In genomic region chr2:86069783-86070339, GRCh38 we compare ENCODE assay signal across 20 cellular contexts. TPM values are rescaled to one million over a fixed set of nuclear protein-coding genes. Genes with fewer than 3 reads are reported as not detected.
DNase-seq lines count a peak whose midpoint lies in the region; ATAC-seq and TF ChIP-seq lines count a peak whose summit lies in the region.
"Had no signal": no experiment of that assay in that cellular context is flagged by ENCODE, and none has a peak within 500 bp of the region (broad histone marks: within the 10 kb centered on the region; RNA-seq: fewer than 3 reads in every experiment).

No MANE protein-coding gene starts in this region.

- H2BK5ac ChIP-seq in IMR-90 (ENCODE audit: low read depth, low read length, poor library complexity, severe bottlenecking): no peak overlapping the region
- H2BK5ac ChIP-seq in neuronal stem cell (ENCODE audit: low read length): no peak overlapping the region

- H3K27ac ChIP-seq in IMR-90 (ENCODE audit: insufficient read depth, low read length) (no peak overlapping the region), neuronal stem cell (replicated peaks; ENCODE audit: low read length) (no peak overlapping the region), skeletal muscle tissue (ENCODE audit: low read depth, low read length) (peak overlapping the region; percentile 69)
- H3K27ac ChIP-seq: HL-60, KMS-11 had no signal

- H3K23ac ChIP-seq in IMR-90 (ENCODE audit: low read depth, low read length) (no peak overlapping the region), neuronal stem cell (ENCODE audit: low read depth, low read length, poor library complexity) (peak overlapping the region; percentile 29)

- H3K36me3 ChIP-seq in IMR-90 (ENCODE audit: control insufficient read depth, insufficient read depth, low read length) (peaks cover 47% of the 10 kb centered on the region), neuronal stem cell (replicated peaks in 1 of 2; ENCODE audit: control insufficient read depth in 2 of 2, insufficient read depth in 2 of 2, low read length in 2 of 2) (peaks cover 50 to 99% of the 10 kb centered on the region in 2 donors), skeletal muscle tissue (ENCODE audit: control insufficient read depth in 3 of 3, insufficient read depth in 3 of 3, low read length in 3 of 3) (peaks cover 34 to 40% (median 35%) of the 10 kb centered on the region in 3 donors)

- H3K27me3 Mint-ChIP-seq in activated naive CD8-positive, alpha-beta T cell treated with anti-CD3 and anti-CD28 coated beads, Interleukin-2, amount 10 ng/mL, durations not matched to agents 7 days and 5 days: no peaks in the 10 kb centered on the region
- H3K27me3 Mint-ChIP-seq in activated naive CD8-positive, alpha-beta T cell treated with anti-CD3 and anti-CD28 coated beads, Interleukin-2, amount 50 U/mL, for 24 hours: no peaks in the 10 kb centered on the region
- H3K27me3 Mint-ChIP-seq: B cell had no signal

- H4K20me1 ChIP-seq in IMR-90 (ENCODE audit: insufficient read depth, low read length): no peaks in the 10 kb centered on the region

- H3K4me3 ChIP-seq in IMR-90 (ENCODE audit: insufficient read depth, low read depth, low read length): no peak overlapping the region
- H3K4me3 ChIP-seq in neuronal stem cell (ENCODE audit: low read length in 2 of 2): no peak overlapping the region
- H3K4me3 ChIP-seq in skeletal muscle tissue (ENCODE audit: low read length in 3 of 3): no peak overlapping the region

- H2AFZ ChIP-seq in IMR-90 (replicated peaks; ENCODE audit: low read length, poor library complexity) (no peak overlapping the region), neuronal stem cell (ENCODE audit: low read length) (no peak overlapping the region)

- TF ChIP-seq POLR2A in IMR-90 (IDR thresholded peaks at IDR 0.05; ENCODE audit: low read depth, low read length): no peak

- H2BK15ac ChIP-seq in IMR-90 (ENCODE audit: low read depth, low read length) (no peak overlapping the region), neuronal stem cell (ENCODE audit: low read length) (no peak overlapping the region)

- DNase-seq in activated naive CD8-positive, alpha-beta T cell treated with anti-CD3 and anti-CD28 coated beads, Interleukin-2, amount 10 ng/mL, durations not matched to agents 7 days and 5 days: no peak
- no peak for DNase-seq in activated naive CD8-positive, alpha-beta T cell treated with anti-CD3 and anti-CD28 coated beads, Interleukin-2, amount 50 U/mL, for 24 hours
- DNase-seq in IMR-90 (no peak), neuronal stem cell (ENCODE audit: low spot score) (no peak)
- DNase-seq in activated CD4-positive, alpha-beta T cell treated with anti-CD3 and anti-CD28 coated beads for 48 hours: no peak
- DNase-seq: DMS53, H9, HFFc6, NCI-H1105 treated with DMSO at 0.1 percent for 48 hours, NCI-H1694, NCI-H2081, NCI-H446 treated with DMSO at 0.1 percent for 48 hours, NCI-H526 treated with DMSO at 0.1 percent for 48 hours, OCI-M1 had no signal

- H4K91ac ChIP-seq in IMR-90 (ENCODE audit: insufficient read depth, low read depth, low read length) (no peak overlapping the region), neuronal stem cell (ENCODE audit: low read depth, low read length, poor library complexity) (no peak overlapping the region)

- H3K27ac Mint-ChIP-seq in activated naive CD8-positive, alpha-beta T cell treated with anti-CD3 and anti-CD28 coated beads, Interleukin-2, amount 10 ng/mL, durations not matched to agents 7 days and 5 days: peak overlapping the region; percentile 68
- no peak overlapping the region for H3K27ac Mint-ChIP-seq in activated naive CD8-positive, alpha-beta T cell treated with anti-CD3 and anti-CD28 coated beads, Interleukin-2, amount 50 U/mL, for 24 hours

- H2AK5ac ChIP-seq in IMR-90 (ENCODE audit: low read depth, low read length): no peak overlapping the region
- H2AK5ac ChIP-seq in neuronal stem cell (ENCODE audit: low read depth, low read length): no peak overlapping the region

- H3K9ac ChIP-seq in IMR-90 (ENCODE audit: low read depth, low read length) (no peak overlapping the region), neuronal stem cell (ENCODE audit: low read depth, low read length, poor library complexity) (no peak overlapping the region), skeletal muscle tissue (ENCODE audit: low read depth in 1 of 3, low read length in 3 of 3) (no peak overlapping the region)
- H3K9ac ChIP-seq: KMS-11 had no signal

- peaks cover 55% of the 10 kb centered on the region for H3K36me3 Mint-ChIP-seq in activated naive CD8-positive, alpha-beta T cell treated with anti-CD3 and anti-CD28 coated beads, Interleukin-2, amount 10 ng/mL, durations not matched to agents 7 days and 5 days
- peaks cover 66% of the 10 kb centered on the region for H3K36me3 Mint-ChIP-seq in activated naive CD8-positive, alpha-beta T cell treated with anti-CD3 and anti-CD28 coated beads, Interleukin-2, amount 50 U/mL, for 24 hours (ENCODE audit: low read depth)

- TF ChIP-seq CTCF in IMR-90 (conservative IDR thresholded peaks at IDR 0.05; ENCODE audit: low read depth, low read length): no peak

- no peaks in the 10 kb centered on the region for H3K9me3 Mint-ChIP-seq in activated naive CD8-positive, alpha-beta T cell treated with anti-CD3 and anti-CD28 coated beads, Interleukin-2, amount 10 ng/mL, durations not matched to agents 7 days and 5 days
- no peaks in the 10 kb centered on the region for H3K9me3 Mint-ChIP-seq in activated naive CD8-positive, alpha-beta T cell treated with anti-CD3 and anti-CD28 coated beads, Interleukin-2, amount 50 U/mL, for 24 hours
- H3K9me3 Mint-ChIP-seq: HFFc6 had no signal

- no peaks in the 10 kb centered on the region for H3K9me3 ChIP-seq in IMR-90 (ENCODE audit: control insufficient read depth, insufficient read depth, low read length)
- no peaks in the 10 kb centered on the region for H3K9me3 ChIP-seq in neuronal stem cell (replicated peaks in 1 of 2; ENCODE audit: control insufficient read depth in 2 of 2, insufficient read depth in 1 of 2, low read depth in 1 of 2, low read length in 2 of 2)
- H3K9me3 ChIP-seq in skeletal muscle tissue (ENCODE audit: control insufficient read depth in 3 of 3, low read length in 3 of 3): no peaks in the 10 kb centered on the region

- no peak overlapping the region for H2BK12ac ChIP-seq in neuronal stem cell (ENCODE audit: low read length)

- dilution Hi-C loops in IMR-90 (cut with HindIII; ENCODE audit: low sequenced_read_pairs, unreplicated experiment): no loop called here

- peaks cover 28% of the 10 kb centered on the region for H3K4me1 Mint-ChIP-seq in activated naive CD8-positive, alpha-beta T cell treated with anti-CD3 and anti-CD28 coated beads, Interleukin-2, amount 10 ng/mL, durations not matched to agents 7 days and 5 days
- H3K4me1 Mint-ChIP-seq in activated naive CD8-positive, alpha-beta T cell treated with anti-CD3 and anti-CD28 coated beads, Interleukin-2, amount 50 U/mL, for 24 hours: peaks cover 30% of the 10 kb centered on the region
- H3K4me1 Mint-ChIP-seq: H9 had no signal

- intact Hi-C loops in IMR-90 (cut with micrococcal nuclease): no loop called here

- POLR2A ChIA-PET in activated naive CD8-positive, alpha-beta T cell treated with anti-CD3 and anti-CD28 coated beads, Interleukin-2, amount 10 ng/mL, durations not matched to agents 7 days and 5 days (lab: Charles Lee): interaction anchor here (1.1 kb wide), 1 partner anchor 229 kb away, joined by 9 read pairs; no protein-coding TSS in a partner anchor
- POLR2A ChIA-PET in IMR-90 (lab: Charles Lee; ENCODE audit: unreplicated experiment): no interaction called here

- in situ Hi-C loops in IMR-90 (cut with MboI; ENCODE audit: low sequenced_read_pairs): no loop called here

- CTCF ChIA-PET in IMR-90 (lab: Yijun Ruan, JAX): no interaction called here

- no peak overlapping the region for H2BK20ac ChIP-seq in IMR-90 (ENCODE audit: low read depth, low read length)

- H3K9me1 ChIP-seq in IMR-90 (ENCODE audit: insufficient read depth, low read length): no peaks in the 10 kb centered on the region; the same call in 1 of the 2 replicates

- no peaks in the 10 kb centered on the region for H3K27me3 ChIP-seq in IMR-90 (ENCODE audit: control insufficient read depth, insufficient read depth, low read length)
- no peaks in the 10 kb centered on the region for H3K27me3 ChIP-seq in neuronal stem cell (ENCODE audit: control insufficient read depth in 3 of 3, insufficient read depth in 3 of 3, low read depth in 1 of 3, low read length in 3 of 3)
- no peaks in the 10 kb centered on the region for H3K27me3 ChIP-seq in skeletal muscle tissue (ENCODE audit: control insufficient read depth in 3 of 3, insufficient read depth in 3 of 3, low read length in 3 of 3)

- no peak for ATAC-seq in activated naive CD8-positive, alpha-beta T cell treated with anti-CD3 and anti-CD28 coated beads, Interleukin-2, amount 10 ng/mL, durations not matched to agents 7 days and 5 days (ENCODE audit: low read depth)
- no peak for ATAC-seq in activated naive CD8-positive, alpha-beta T cell treated with anti-CD3 and anti-CD28 coated beads, Interleukin-2, amount 50 U/mL, for 24 hours
- no peak for ATAC-seq in IMR-90 (ENCODE audit: low read depth)
- no peak for ATAC-seq in HG02852 (IDR thresholded peaks at IDR 0.05; ENCODE audit: unreplicated experiment)
- ATAC-seq in HG03439 (IDR thresholded peaks at IDR 0.05; ENCODE audit: unreplicated experiment): no peak

- no peak overlapping the region for H2BK120ac ChIP-seq in IMR-90 (ENCODE audit: low read depth, low read length)
- no peak overlapping the region for H2BK120ac ChIP-seq in neuronal stem cell (ENCODE audit: low read depth, low read length)

- H3K4ac ChIP-seq in IMR-90 (ENCODE audit: low read depth, low read length) (no peak overlapping the region), neuronal stem cell (ENCODE audit: low read length) (no peak overlapping the region)

- H3K14ac ChIP-seq in IMR-90 (replicated peaks; ENCODE audit: low read depth, low read length) (no peak overlapping the region), neuronal stem cell (ENCODE audit: low read length) (no peak overlapping the region)

- no TSS peak for BruUV-seq in IMR-90 (replicated peaks; lab: Mats Ljungman, UMichigan)

- H3K4me1 ChIP-seq in IMR-90 (ENCODE audit: control insufficient read depth, insufficient read depth, low read length) (peaks cover 3% of the 10 kb centered on the region; the same call in 1 of the 2 replicates), neuronal stem cell (ENCODE audit: control insufficient read depth in 2 of 2, insufficient read depth in 1 of 2, low read depth in 1 of 2, low read length in 2 of 2) (peaks cover 0 to 1% of the 10 kb centered on the region in 2 donors), skeletal muscle tissue (ENCODE audit: control insufficient read depth in 3 of 3, insufficient read depth in 3 of 3, low read length in 3 of 3) (peaks cover 42 to 49% (median 48%) of the 10 kb centered on the region in 3 donors)

- H3K18ac ChIP-seq in IMR-90 (ENCODE audit: low read depth, low read length) (no peak overlapping the region), neuronal stem cell (ENCODE audit: low read length) (no peak overlapping the region)

- no peak overlapping the region for H2AK9ac ChIP-seq in IMR-90 (replicated peaks; ENCODE audit: low read depth, low read length, poor library complexity)

- no peak for TF ChIP-seq RAD21 in IMR-90 (IDR thresholded peaks at IDR 0.05; ENCODE audit: low read length)

- H4K5ac ChIP-seq in IMR-90 (ENCODE audit: low read depth, low read length): no peak overlapping the region

- no peak overlapping the region for H3K56ac ChIP-seq in IMR-90 (ENCODE audit: extremely low read depth, insufficient read depth, low read length)

- H3K79me1 ChIP-seq in IMR-90 (ENCODE audit: low read depth in 1 of 2, low read length in 2 of 2): peaks cover 3 to 21% of the 10 kb centered on the region in 2 experiments; a peak in 3 of 4 replicates
- peaks cover 8% of the 10 kb centered on the region for H3K79me1 ChIP-seq in neuronal stem cell (ENCODE audit: low read depth, low read length)

- H4K8ac ChIP-seq in IMR-90 (ENCODE audit: low read depth in 2 of 2, low read length in 2 of 2) (no peak overlapping the region), neuronal stem cell (ENCODE audit: low read depth, low read length) (no peak overlapping the region)

- 100% methylated on average over 4 of the region's 16 CpGs; no CpG with 5 or more reads in 1 of the 2 experiments for WGBS in IMR-90 (ENCODE audit: extremely low coverage in 2 of 2, insufficient read length in 1 of 2), 2 experiments
- WGBS in neuronal stem cell (ENCODE audit: extremely low coverage in 2 of 2, insufficient read length in 2 of 2, insufficient replicate concordance in 1 of 2), 2 donors: no CpG with 5 or more reads among the region's 16 CpGs

- H3K4me2 ChIP-seq in IMR-90 (ENCODE audit: low read depth, low read length) (no peak overlapping the region), neuronal stem cell (ENCODE audit: insufficient read depth, low read length, poor library complexity, severe bottlenecking) (no peak overlapping the region)
- H3K4me2 ChIP-seq: KMS-11 had no signal

- no peak overlapping the region for H3K4me3 Mint-ChIP-seq in activated naive CD8-positive, alpha-beta T cell treated with anti-CD3 and anti-CD28 coated beads, Interleukin-2, amount 10 ng/mL, durations not matched to agents 7 days and 5 days
- no peak overlapping the region for H3K4me3 Mint-ChIP-seq in activated naive CD8-positive, alpha-beta T cell treated with anti-CD3 and anti-CD28 coated beads, Interleukin-2, amount 50 U/mL, for 24 hours
- H3K4me3 Mint-ChIP-seq: B cell, H9, HFFc6 had no signal

RNA-seq across cellular contexts. Expression of gene POLR1A, which starts 35.8 kb away (rescaled TPM):
- 10 to 100 TPM; 27.3 to 29.5 TPM for total RNA-seq in activated naive CD8-positive, alpha-beta T cell treated with anti-CD3 and anti-CD28 coated beads, Interleukin-2, amount 10 ng/mL, durations not matched to agents 7 days and 5 days
- total RNA-seq in IMR-90 (2012; rRNA removed) (27.4 and 27.8 TPM in 2 replicates), skeletal muscle tissue (13.6 TPM)
- polyA plus RNA-seq in IMR-90 (2012; rRNA removed): 7.6 and 9.3 TPM in 2 replicates
- 3.3 and 3.5 TPM in 2 replicates for polyA plus RNA-seq in IMR-90 (2012; cell fraction: cytosol; rRNA removed)
- polyA plus RNA-seq in IMR-90 (2012; cell fraction: nucleus; rRNA removed; ENCODE audit: low replicate concordance): 12.0 and 12.4 TPM in 2 replicates
- 4.9 TPM for polyA plus RNA-seq in neuronal stem cell (2013, experiment 1 of 2)
- polyA plus RNA-seq in neuronal stem cell (2013, experiment 2 of 2): 5.2 TPM

RNA-seq across cellular contexts. Expression of gene PTCD3, which starts 36.2 kb away (rescaled TPM):
- total RNA-seq in activated naive CD8-positive, alpha-beta T cell treated with anti-CD3 and anti-CD28 coated beads, Interleukin-2, amount 10 ng/mL, durations not matched to agents 7 days and 5 days: 100 to 1,000 TPM; 157 TPM
- 48.9 and 75.5 TPM in 2 replicates for total RNA-seq in IMR-90 (2012; rRNA removed)
- polyA plus RNA-seq in IMR-90 (2012; rRNA removed): 29.1 and 44.0 TPM in 2 replicates
- polyA plus RNA-seq in IMR-90 (2012; cell fraction: cytosol; rRNA removed): 9.9 and 27.6 TPM in 2 replicates
- 32.2 and 210 TPM in 2 replicates for polyA plus RNA-seq in IMR-90 (2012; cell fraction: nucleus; rRNA removed; ENCODE audit: low replicate concordance)
- polyA plus RNA-seq in neuronal stem cell (2013, experiment 1 of 2): 79.1 TPM
- polyA plus RNA-seq in neuronal stem cell (2013, experiment 2 of 2): 78.1 TPM
- total RNA-seq in skeletal muscle tissue: 87.2 TPM
